In the genomic region with DNA sequence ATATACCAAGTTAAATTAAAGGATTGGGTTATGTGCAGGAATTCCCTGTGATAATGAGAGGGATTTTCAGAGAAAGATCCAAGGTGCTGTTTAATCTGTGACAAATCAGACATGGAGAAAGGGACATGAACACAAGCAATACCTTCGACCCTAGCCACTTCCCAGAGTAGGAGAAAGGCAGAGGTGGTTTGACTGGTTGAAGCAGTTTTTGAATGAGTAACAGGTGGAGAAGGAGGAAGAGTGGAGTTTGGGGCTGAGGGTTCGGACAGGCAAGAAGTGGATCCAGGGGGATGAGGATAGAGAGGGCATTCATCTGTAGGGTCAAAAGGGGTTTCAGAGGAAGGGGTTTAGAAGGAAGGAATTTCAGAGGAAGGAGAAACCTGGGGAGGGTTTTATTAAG, we compare ENCODE assay signal across 31 cellular contexts. TPM values are rescaled to one million over a fixed set of nuclear protein-coding genes. Genes with fewer than 3 reads are reported as not detected.
"Had no signal": no experiment of that assay in that cellular context is flagged by ENCODE, and none has a peak within 500 bp of the region (broad histone marks: within the 10 kb centered on the region; RNA-seq: fewer than 3 reads in every experiment).

No MANE protein-coding gene starts in this region.

- H3K27ac Mint-ChIP-seq: activated CD4-positive, alpha-beta memory T cell treated with anti-CD3 and anti-CD28 coated beads for 36 hours; activated CD4-positive, alpha-beta T cell treated with anti-CD3 and anti-CD28 coated beads for 36 hours; activated CD4-positive, alpha-beta T cell treated with anti-CD3 and anti-CD28 coated beads, Interleukin-2, amount 10 ng/mL, durations not matched to agents 24 days and 14 days; activated CD8-positive, alpha-beta memory T cell treated with anti-CD3 and anti-CD28 coated beads, Interleukin-2, amount 10 ng/mL, durations not matched to agents 7 days and 5 days; activated CD8-positive, alpha-beta T cell treated with anti-CD3 and anti-CD28 coated beads, Interleukin-2, amount 10 ng/mL, durations not matched to agents 7 days and 5 days; activated naive CD4-positive, alpha-beta T cell treated with anti-CD3 and anti-CD28 coated beads for 36 hours; activated naive CD4-positive, alpha-beta T cell treated with anti-CD3 and anti-CD28 coated beads, Interleukin-2, amount 50 U/mL, for 24 hours; activated naive CD8-positive, alpha-beta T cell treated with anti-CD3 and anti-CD28 coated beads for 36 hours; activated naive CD8-positive, alpha-beta T cell treated with anti-CD3 and anti-CD28 coated beads, Interleukin-2, amount 50 U/mL, for 24 hours; activated T-helper 1 cell treated with anti-CD3 and anti-CD28 coated beads, Interleukin-12 subunit alpha, Interleukin-12 subunit beta, Interleukin-2, Interleukin-4 antibody, amounts not matched to agents 30 ng/mL and 10 ng/mL and 1 ng/mL, durations not matched to agents 14 hours and 24 hours and 36 hours; activated T-helper 2 cell treated with anti-CD3 and anti-CD28 coated beads, Interferon-gamma antibody, Interleukin-2, Interleukin-4, amounts not matched to agents 10 μg/mL and 5 μg/mL and 100 μg/mL, durations not matched to agents 14 hours and 24 hours and 36 hours; endodermal cell had no signal

- H3K4me3 ChIP-seq: adrenal gland, body of pancreas, colonic mucosa had no signal

- DNase-seq: activated CD4-positive, alpha-beta memory T cell treated with anti-CD3 and anti-CD28 coated beads for 36 hours; activated CD4-positive, alpha-beta T cell treated with anti-CD3 and anti-CD28 coated beads for 36 hours; activated CD4-positive, CD25-positive, alpha-beta regulatory T cell; activated CD4-positive, CD25-positive, alpha-beta regulatory T cell treated with anti-CD3 and anti-CD28 coated beads, Interleukin-2, amount 50 U/mL, for 72 hours; activated CD8-positive, alpha-beta memory T cell treated with anti-CD3 and anti-CD28 coated beads, Interleukin-2, amount 10 ng/mL, durations not matched to agents 7 days and 5 days; activated CD8-positive, alpha-beta memory T cell treated with anti-CD3 and anti-CD28 coated beads, Interleukin-2, amount 50 U/mL, for 4 hours; activated CD8-positive, alpha-beta T cell treated with anti-CD3 and anti-CD28 coated beads, Interleukin-2, amount 10 ng/mL, durations not matched to agents 7 days and 5 days; activated effector memory CD4-positive, alpha-beta T cell treated with anti-CD3 and anti-CD28 coated beads, Interleukin-2, amount 50 U/mL, for 16 hours; activated naive CD4-positive, alpha-beta T cell treated with anti-CD3 and anti-CD28 coated beads for 36 hours; activated naive CD8-positive, alpha-beta T cell treated with anti-CD3 and anti-CD28 coated beads for 36 hours; activated naive CD8-positive, alpha-beta T cell treated with anti-CD3 and anti-CD28 coated beads, Interleukin-2, amount 50 U/mL, for 24 hours; activated T-cell treated with anti-CD3 and anti-CD28 coated beads, Interleukin-2, amount 50 U/mL, for 1 hour; activated T-cell treated with anti-CD3 and anti-CD28 coated beads, Interleukin-2, amount 50 U/mL, for 48 hours; adrenal gland; amygdala; aorta; body of pancreas; caudate nucleus; cerebellar nuclear complex; colonic mucosa; effector CD8-positive, alpha-beta T cell; endodermal cell; foreskin fibroblast; head of caudate nucleus; T-helper 2 cell had no signal

- H3K27me3 Mint-ChIP-seq: activated CD4-positive, alpha-beta memory T cell treated with anti-CD3 and anti-CD28 coated beads for 36 hours; activated CD8-positive, alpha-beta memory T cell treated with anti-CD3 and anti-CD28 coated beads, Interleukin-2, amount 10 ng/mL, durations not matched to agents 7 days and 5 days; activated naive CD4-positive, alpha-beta T cell treated with anti-CD3 and anti-CD28 coated beads, Interleukin-2, amount 50 U/mL, for 24 hours had no signal

- H3K4me1 Mint-ChIP-seq: endodermal cell had no signal

- ATAC-seq: activated CD4-positive, alpha-beta T cell treated with anti-CD3 and anti-CD28 coated beads for 36 hours; activated CD8-positive, alpha-beta memory T cell treated with anti-CD3 and anti-CD28 coated beads, Interleukin-2, amount 10 ng/mL, durations not matched to agents 7 days and 5 days; activated CD8-positive, alpha-beta T cell treated with anti-CD3 and anti-CD28 coated beads, Interleukin-2, amount 10 ng/mL, durations not matched to agents 7 days and 5 days; activated naive CD8-positive, alpha-beta T cell treated with anti-CD3 and anti-CD28 coated beads, Interleukin-2, amount 50 U/mL, for 24 hours; body of pancreas had no signal

- H3K4me3 Mint-ChIP-seq: activated CD4-positive, alpha-beta memory T cell treated with anti-CD3 and anti-CD28 coated beads for 36 hours; activated CD4-positive, alpha-beta T cell treated with anti-CD3 and anti-CD28 coated beads for 36 hours; activated CD4-positive, alpha-beta T cell treated with anti-CD3 and anti-CD28 coated beads, Interleukin-2, amount 10 ng/mL, durations not matched to agents 24 days and 14 days; activated CD8-positive, alpha-beta memory T cell treated with anti-CD3 and anti-CD28 coated beads, Interleukin-2, amount 10 ng/mL, durations not matched to agents 7 days and 5 days; activated CD8-positive, alpha-beta T cell treated with anti-CD3 and anti-CD28 coated beads, Interleukin-2, amount 10 ng/mL, durations not matched to agents 7 days and 5 days; activated naive CD4-positive, alpha-beta T cell treated with anti-CD3 and anti-CD28 coated beads for 36 hours; activated naive CD4-positive, alpha-beta T cell treated with anti-CD3 and anti-CD28 coated beads, Interleukin-2, amount 50 U/mL, for 24 hours; activated naive CD8-positive, alpha-beta T cell treated with anti-CD3 and anti-CD28 coated beads for 36 hours; activated naive CD8-positive, alpha-beta T cell treated with anti-CD3 and anti-CD28 coated beads, Interleukin-2, amount 50 U/mL, for 24 hours; activated T-helper 1 cell treated with anti-CD3 and anti-CD28 coated beads, Interleukin-12 subunit alpha, Interleukin-12 subunit beta, Interleukin-2, Interleukin-4 antibody, amounts not matched to agents 30 ng/mL and 10 ng/mL and 1 ng/mL, durations not matched to agents 14 hours and 24 hours and 36 hours; endodermal cell had no signal

RNA-seq across cellular contexts. Expression of gene A2M, which starts 27.4 kb away (rescaled TPM):
- total RNA-seq: activated CD4-positive, alpha-beta memory T cell treated with anti-CD3 and anti-CD28 coated beads for 36 hours; activated CD4-positive, alpha-beta T cell treated with anti-CD3 and anti-CD28 coated beads, Interleukin-2, amount 10 ng/mL, durations not matched to agents 24 days and 14 days; activated CD8-positive, alpha-beta memory T cell treated with anti-CD3 and anti-CD28 coated beads for 36 hours; activated CD8-positive, alpha-beta T cell treated with anti-CD3 and anti-CD28 coated beads, Interleukin-2, amount 10 ng/mL, durations not matched to agents 7 days and 5 days; activated naive CD4-positive, alpha-beta T cell treated with anti-CD3 and anti-CD28 coated beads for 36 hours; activated naive CD8-positive, alpha-beta T cell treated with anti-CD3 and anti-CD28 coated beads for 36 hours; activated T-helper 1 cell treated with anti-CD3 and anti-CD28 coated beads, Interleukin-12 subunit alpha, Interleukin-12 subunit beta, Interleukin-2, Interleukin-4 antibody, amounts not matched to agents 30 ng/mL and 10 ng/mL and 1 ng/mL, durations not matched to agents 14 hours and 24 hours and 36 hours; activated T-helper 2 cell treated with anti-CD3 and anti-CD28 coated beads, Interferon-gamma antibody, Interleukin-2, Interleukin-4, amounts not matched to agents 10 μg/mL and 5 μg/mL and 100 μg/mL, durations not matched to agents 14 hours and 24 hours and 36 hours; T-helper 1 cell treated with Interleukin-12 subunit alpha and Interleukin-12 subunit beta and Interleukin-4 antibody, amounts not matched to agents 30 ng/mL and 1 ng/mL, for 36 hours had no signal
